Comparison of ENCODE assay signal across 20 cellular contexts in the genomic region with DNA sequence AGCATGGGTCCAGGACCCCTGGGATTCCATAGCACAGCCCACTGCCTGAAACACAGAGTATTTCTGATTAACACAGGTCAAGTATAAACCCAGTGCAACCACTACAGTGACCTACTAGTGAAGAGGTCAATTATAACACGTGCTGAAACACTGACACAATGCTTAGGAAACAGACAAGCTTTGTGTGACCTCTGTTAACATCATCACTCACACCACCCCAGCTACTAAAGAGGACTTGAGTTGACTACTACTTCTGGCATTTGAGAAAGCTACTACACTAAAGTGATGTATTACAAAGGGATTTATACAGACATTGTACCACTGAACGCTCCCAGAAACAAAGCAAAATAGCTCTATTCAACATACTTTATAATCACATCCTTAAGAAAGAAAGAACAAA.
"Had no signal": no experiment of that assay in that cellular context is flagged by ENCODE, and none has a peak within 500 bp of the region (broad histone marks: within the 10 kb centered on the region; RNA-seq: fewer than 3 reads in every experiment).

No MANE protein-coding gene starts in this region.

- DNase-seq: activated CD4-positive, alpha-beta memory T cell treated with anti-CD3 and anti-CD28 coated beads, Interleukin-2, amount 10 ng/mL, durations not matched to agents 7 days and 5 days; activated CD4-positive, alpha-beta T cell treated with anti-CD3 and anti-CD28 coated beads, Interleukin-2, amount 10 ng/mL, durations not matched to agents 24 days and 14 days; activated effector memory CD4-positive, alpha-beta T cell treated with anti-CD3 and anti-CD28 coated beads, Interleukin-2, amount 50 U/mL, for 16 hours; activated naive CD4-positive, alpha-beta T cell treated with anti-CD3 and anti-CD28 coated beads, Interleukin-2, amount 50 U/mL, for 16 hours; activated naive CD8-positive, alpha-beta T cell treated with anti-CD3 and anti-CD28 coated beads, Interleukin-2, amount 50 U/mL, for 24 hours; aorta; caudate nucleus; effector memory CD4-positive, alpha-beta T cell; lower lobe of right lung; naive thymus-derived CD4-positive, alpha-beta T cell; retina; spleen; stimulated activated CD4-positive, alpha-beta T cell treated with anti-CD3 and anti-CD28 coated beads, Interleukin-4, amount 100 ng/mL, for 1 hour; stimulated activated naive CD8-positive, alpha-beta T cell treated with anti-CD3 and anti-CD28 coated beads, Interleukin-15, Interleukin-2, amounts not matched to agents 100 U/mL and 50 U/mL, for 24 hours; substantia nigra; T-cell; tibial artery had no signal

- H3K4me3 ChIP-seq: lower lobe of right lung, spleen, tibial artery had no signal

- H3K27me3 ChIP-seq: spleen, tibial artery had no signal

- H3K27ac ChIP-seq: lower lobe of right lung, spleen, tibial artery, VCaP had no signal

- H3K4me1 ChIP-seq: lower lobe of right lung, spleen, tibial artery had no signal

- ATAC-seq: activated CD4-positive, CD25-positive, alpha-beta regulatory T cell treated with anti-CD3 and anti-CD28 coated beads, Interleukin-2, amount 50 U/mL, for 24 hours; activated naive CD8-positive, alpha-beta T cell treated with anti-CD3 and anti-CD28 coated beads, Interleukin-2, amount 50 U/mL, for 24 hours; left lobe of liver; lower lobe of right lung; naive thymus-derived CD4-positive, alpha-beta T cell; stimulated activated naive CD8-positive, alpha-beta T cell treated with anti-CD3 and anti-CD28 coated beads, Interleukin-15, Interleukin-2, amounts not matched to agents 100 U/mL and 50 U/mL, for 24 hours; T-cell had no signal

- H3K9me3 ChIP-seq: lower lobe of right lung, tibial artery had no signal

- H3K36me3 ChIP-seq: lower lobe of right lung, spleen, tibial artery had no signal
